23 cellular contexts compared by ENCODE assay signal in genomic region chr3:76051145-76051544, GRCh38.
DNase-seq lines count a peak whose midpoint lies in the region; ATAC-seq and TF ChIP-seq lines count a peak whose summit lies in the region.
"Had no signal": no experiment of that assay in that cellular context is flagged by ENCODE, and none has a peak within 500 bp of the region (broad histone marks: within the 10 kb centered on the region; RNA-seq: fewer than 3 reads in every experiment).

No MANE protein-coding gene starts in this region.

- no peaks in the 10 kb centered on the region for H3K27me3 ChIP-seq in adipocyte (replicated peaks; ENCODE audit: control insufficient read depth, insufficient read depth, low read length)
- H3K27me3 ChIP-seq in heart right ventricle: no peaks in the 10 kb centered on the region
- H3K27me3 ChIP-seq: SJSA1 had no signal

- H3K4me3 ChIP-seq in adipocyte (ENCODE audit: low read length): no peak overlapping the region
- H3K4me3 ChIP-seq in heart right ventricle: no peak overlapping the region
- H3K4me3 ChIP-seq: A549, GM12878, SJSA1 had no signal

- H3K9ac ChIP-seq in adipocyte (ENCODE audit: low read length): no peak overlapping the region

- ATAC-seq in esophagus mucosa: peak; percentile 41
- ATAC-seq in heart right ventricle: no peak
- ATAC-seq: A549, GM12878 had no signal

- H3K9me3 ChIP-seq in adipocyte (ENCODE audit: control insufficient read depth, low read length) (no peaks in the 10 kb centered on the region), heart right ventricle (peaks cover 0 to 3% (median 0%) of the 10 kb centered on the region in 11 donors)
- H3K9me3 ChIP-seq: SJSA1 had no signal

- intact Hi-C loops in heart right ventricle (cut with DNase I): no loop called here

- H3K4me1 ChIP-seq in adipocyte (ENCODE audit: control insufficient read depth, insufficient read depth, low read length): peaks cover 3% of the 10 kb centered on the region
- no peaks in the 10 kb centered on the region for H3K4me1 ChIP-seq in heart right ventricle
- H3K4me1 ChIP-seq: A549, SJSA1 had no signal

- DNase-seq in LoVo (ENCODE audit: low spot score) (peak; percentile 24), adipocyte (ENCODE audit: low read depth) (peak; percentile 38), NCI-H345 (lab: John Stamatoyannopoulos, UW) (no peak), heart right ventricle (no peak)
- DNase-seq in activated CD4-positive, CD25-positive, alpha-beta regulatory T cell (lab: John Stamatoyannopoulos, UW): no peak
- no peak for DNase-seq in stimulated activated CD4-positive, alpha-beta T cell treated with anti-CD3 and anti-CD28 coated beads, Interleukin-12 subunit alpha, Interleukin-12 subunit beta, amount 100 ng/mL, for 4 hours
- DNase-seq: AML-193; C1 segment of cervical spinal cord; CD4-positive, alpha-beta memory T cell; COR-L47; DMS53; NCI-H1092; NCI-H1417 treated with DMSO at 0.1 percent for 48 hours; NCI-H187; NCI-H2081 treated with DMSO at 0.1 percent for 48 hours; NCI-H2171 treated with DMSO at 0.1 percent for 48 hours; NCI-H524; NCI-H774; Right ventricle myocardium superior had no signal

- H3K36me3 ChIP-seq in adipocyte (ENCODE audit: control insufficient read depth, insufficient read depth, low read length, severe bottlenecking) (no peaks in the 10 kb centered on the region), heart right ventricle (no peaks in the 10 kb centered on the region)
- H3K36me3 ChIP-seq: SJSA1 had no signal

- no peak for TF ChIP-seq CTCF in heart right ventricle (IDR thresholded peaks at IDR 0.05)

- H3K27ac ChIP-seq in heart right ventricle: no peak overlapping the region
- H3K27ac ChIP-seq: A549, SJSA1 had no signal

- WGBS in heart right ventricle, 2 donors: 62 to 75% methylated on average over 3 of the region's 3 CpGs

Comparison
In these comparisons a context has a peak if more than half of its experiments do, and no peak if none do; other contexts are left out.
1. DNase-seq: peak in LoVo (single experiment) and adipocyte (single experiment); none in NCI-H345 (single experiment), heart right ventricle (0 of 2), activated CD4-positive, CD25-positive, alpha-beta regulatory T cell (0 of 4) and stimulated activated CD4-positive, alpha-beta T cell treated with anti-CD3 and anti-CD28 coated beads, Interleukin-12 subunit alpha, Interleukin-12 subunit beta, amount 100 ng/mL, for 4 hours (single experiment).